Comparison of ENCODE assay signal across 8 cellular contexts in the genomic region with DNA sequence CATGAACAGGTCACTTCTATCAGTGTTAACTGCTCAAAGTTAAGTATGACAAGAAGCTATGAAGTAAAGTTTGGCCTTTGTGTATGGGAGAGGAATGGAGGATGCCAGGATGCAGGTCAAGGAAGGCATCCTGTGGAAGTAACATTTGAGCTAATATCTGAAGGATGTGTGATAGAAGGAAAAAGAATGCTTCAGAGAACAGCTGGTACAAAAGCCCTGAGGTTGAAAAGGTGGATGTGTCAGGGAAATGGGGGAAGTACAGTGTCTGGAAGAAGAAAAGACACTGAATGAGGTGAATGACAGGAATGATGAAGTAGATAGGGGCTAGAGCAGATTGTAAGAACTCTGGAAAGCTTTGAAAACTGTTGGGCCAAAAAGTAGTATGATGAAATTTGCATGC.
"Had no signal": no experiment of that assay in that cellular context is flagged by ENCODE, and none has a peak within 500 bp of the region (broad histone marks: within the 10 kb centered on the region; RNA-seq: fewer than 3 reads in every experiment).

No MANE protein-coding gene starts in this region.

- FAIRE-seq: H1, H54, HTR-8/SVneo, K562 had no signal

- DNase-seq: H9, HCEC 1CT, IMR-90 had no signal

- H3K4me3 Mint-ChIP-seq: GM23338, H9 had no signal

- H3K4me3 ChIP-seq: GM23338, K562 had no signal

- ATAC-seq: GM23338, K562 had no signal

- H3K27ac Mint-ChIP-seq: GM23338, H9 had no signal

- H3K4me1 Mint-ChIP-seq: GM23338 had no signal
